ENCODE assay signal across 11 cellular contexts in the genomic region with DNA sequence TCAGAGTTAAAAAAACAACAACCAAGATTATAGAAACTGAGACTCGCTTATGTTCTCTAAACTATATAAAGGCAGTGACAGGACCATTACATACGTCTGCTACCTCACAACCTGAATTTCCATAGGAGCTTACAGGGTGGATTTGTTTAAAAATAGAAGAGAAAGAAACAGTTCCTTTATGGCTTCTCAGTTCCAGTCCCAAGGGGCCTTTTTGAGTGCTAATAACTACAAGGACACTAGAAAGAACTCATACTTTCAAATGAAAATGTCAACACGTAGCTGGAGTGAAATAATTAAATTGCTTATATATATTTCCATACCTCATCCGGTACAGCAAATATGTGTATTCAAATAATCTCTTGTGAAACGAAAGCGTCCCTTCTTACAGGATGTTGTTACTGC. TPM values are rescaled to one million over a fixed set of nuclear protein-coding genes. Genes with fewer than 3 reads are reported as not detected.
DNase-seq lines count a peak whose midpoint lies in the region; ATAC-seq and TF ChIP-seq lines count a peak whose summit lies in the region.
"Had no signal": no experiment of that assay in that cellular context is flagged by ENCODE, and none has a peak within 500 bp of the region (broad histone marks: within the 10 kb centered on the region; RNA-seq: fewer than 3 reads in every experiment).

No MANE protein-coding gene starts in this region.

- no peaks in the 10 kb centered on the region for H3K27me3 Mint-ChIP-seq in activated naive CD4-positive, alpha-beta T cell treated with anti-CD3 and anti-CD28 coated beads, Interleukin-2, amount 10 ng/mL, durations not matched to agents 7 days and 5 days

- H4K20me1 ChIP-seq in hepatocyte (ENCODE audit: insufficient read depth, poor library complexity, severe bottlenecking), result no peaks in the 10 kb centered on the region

- H3K4me1 Mint-ChIP-seq in activated naive CD4-positive, alpha-beta T cell treated with anti-CD3 and anti-CD28 coated beads, Interleukin-2, amount 10 ng/mL, durations not matched to agents 7 days and 5 days, result no peaks in the 10 kb centered on the region

- no peak overlapping the region for H2AFZ ChIP-seq in hepatocyte

- no peaks in the 10 kb centered on the region for H3K36me3 Mint-ChIP-seq in activated naive CD4-positive, alpha-beta T cell treated with anti-CD3 and anti-CD28 coated beads, Interleukin-2, amount 10 ng/mL, durations not matched to agents 7 days and 5 days

- peaks cover 0 to 50% (median 0%) of the 10 kb centered on the region in 9 donors for H3K36me3 ChIP-seq in heart right ventricle
- no peaks in the 10 kb centered on the region for H3K36me3 ChIP-seq in HAP-1 (replicated peaks)
- H3K36me3 ChIP-seq in hepatocyte (replicated peaks; ENCODE audit: insufficient read depth, low read depth), result no peaks in the 10 kb centered on the region

- TF ChIP-seq CTCF in heart right ventricle (IDR thresholded peaks at IDR 0.05), result no peak
- no peak for TF ChIP-seq CTCF in hepatocyte (IDR thresholded peaks at IDR 0.05; ENCODE audit: poor library complexity)

- no peak overlapping the region for H3K27ac Mint-ChIP-seq in activated naive CD4-positive, alpha-beta T cell treated with anti-CD3 and anti-CD28 coated beads, Interleukin-2, amount 10 ng/mL, durations not matched to agents 7 days and 5 days

- H3K4me2 ChIP-seq in hepatocyte, result no peak overlapping the region

- no peak overlapping the region for H3K4me3 Mint-ChIP-seq in activated naive CD4-positive, alpha-beta T cell treated with anti-CD3 and anti-CD28 coated beads, Interleukin-2, amount 10 ng/mL, durations not matched to agents 7 days and 5 days

- H3K79me2 ChIP-seq in hepatocyte, result no peaks in the 10 kb centered on the region

- in situ Hi-C loops in HAP-1 (cut with MboI; ENCODE audit: low sequenced_read_pairs), result no loop called here

- peaks cover 0 to 18% (median 7%) of the 10 kb centered on the region in 9 donors for H3K4me1 ChIP-seq in heart right ventricle
- peaks cover 16% of the 10 kb centered on the region for H3K4me1 ChIP-seq in HAP-1
- H3K4me1 ChIP-seq in hepatocyte (ENCODE audit: insufficient read depth), result no peaks in the 10 kb centered on the region

- H3K27ac ChIP-seq in heart right ventricle (peak overlapping the region in 7 of 10 donors; percentile 3 to 67 (median 31)), hepatocyte (no peak overlapping the region)

- CTCF ChIA-PET in activated naive CD4-positive, alpha-beta T cell treated with anti-CD3 and anti-CD28 coated beads, Interleukin-2, amount 10 ng/mL, durations not matched to agents 7 days and 5 days (lab: Charles Lee), result no interaction called here

- H3K9me2 ChIP-seq in hepatocyte (replicated peaks; ENCODE audit: insufficient read depth), result no peaks in the 10 kb centered on the region

- WGBS in heart right ventricle, 2 donors, result 57 to 60% methylated on average over 6 of the region's 6 CpGs
- WGBS in hepatocyte (ENCODE audit: low lambda C conversion rate, missing lambda C conversion rate), result 84% methylated on average over 6 of the region's 6 CpGs

- ATAC-seq in heart right ventricle (no peak), HG03196 (IDR thresholded peaks at IDR 0.05; ENCODE audit: unreplicated experiment) (peak; percentile 67)

- no peaks in the 10 kb centered on the region for H3K27me3 ChIP-seq in heart right ventricle
- no peaks in the 10 kb centered on the region for H3K27me3 ChIP-seq in HAP-1 (ENCODE audit: low read depth)
- no peaks in the 10 kb centered on the region for H3K27me3 ChIP-seq in hepatocyte

- H3K9me3 Mint-ChIP-seq in activated naive CD4-positive, alpha-beta T cell treated with anti-CD3 and anti-CD28 coated beads, Interleukin-2, amount 10 ng/mL, durations not matched to agents 7 days and 5 days, result no peaks in the 10 kb centered on the region

- DNase-seq in heart right ventricle (no peak), cardiac septum (ENCODE audit: low spot score) (no peak), HAP-1 (ENCODE audit: low spot score in 2 of 2) (peak; percentile 52 to 83), cerebellar cortex (ENCODE audit: low spot score) (no peak), NCI-H187 treated with DMSO at 0.1 percent for 48 hours (lab: John Stamatoyannopoulos, UW) (no peak), hepatocyte (ENCODE audit: low spot score) (no peak)
- DNase-seq in activated naive CD4-positive, alpha-beta T cell treated with anti-CD3 and anti-CD28 coated beads, Interleukin-2, amount 10 ng/mL, durations not matched to agents 7 days and 5 days, result no peak
- DNase-seq: DMS79 treated with DMSO at 0.1 percent for 48 hours, erythroblast, HCEC 1CT had no signal

- no peaks in the 10 kb centered on the region for H3K9me3 ChIP-seq in heart right ventricle
- no peaks in the 10 kb centered on the region for H3K9me3 ChIP-seq in HAP-1
- no peaks in the 10 kb centered on the region for H3K9me3 ChIP-seq in hepatocyte (ENCODE audit: low read depth)

- intact Hi-C loops in heart right ventricle (cut with DNase I), result no loop called here
- intact Hi-C loops in cardiac septum (cut with DNase I), result no loop called here

- H3K4me3 ChIP-seq in heart right ventricle (peak overlapping the region in 5 of 10 donors; percentile 3 to 33 (median 22)), HAP-1 (no peak overlapping the region), hepatocyte (no peak overlapping the region)

RNA-seq across cellular contexts. Expression of gene TSPAN12, which starts 19.7 kb away (rescaled TPM):
- 10 to 100 TPM; 35.2 to 78.6 (median 64.5) TPM for total RNA-seq in heart right ventricle
- 10 to 100 TPM; 17.9 to 22.5 TPM for polyA plus RNA-seq in heart right ventricle
- 54.9 TPM for total RNA-seq in cardiac septum
- total RNA-seq in hepatocyte, result 26.0 and 33.8 TPM in 2 replicates
- 16.8 and 20.8 TPM in 2 replicates for polyA plus RNA-seq in hepatocyte

Comparison
In these comparisons a context has a peak if more than half of its experiments do, and no peak if none do; other contexts are left out.
1. DNase-seq: peak in HAP-1 (2 of 2); none in heart right ventricle (0 of 2), cardiac septum (single experiment), cerebellar cortex (single experiment), NCI-H187 treated with DMSO at 0.1 percent for 48 hours (single experiment), hepatocyte (single experiment) and activated naive CD4-positive, alpha-beta T cell treated with anti-CD3 and anti-CD28 coated beads, Interleukin-2, amount 10 ng/mL, durations not matched to agents 7 days and 5 days (single experiment).